11 cellular contexts compared by ENCODE assay signal in the genomic region with DNA sequence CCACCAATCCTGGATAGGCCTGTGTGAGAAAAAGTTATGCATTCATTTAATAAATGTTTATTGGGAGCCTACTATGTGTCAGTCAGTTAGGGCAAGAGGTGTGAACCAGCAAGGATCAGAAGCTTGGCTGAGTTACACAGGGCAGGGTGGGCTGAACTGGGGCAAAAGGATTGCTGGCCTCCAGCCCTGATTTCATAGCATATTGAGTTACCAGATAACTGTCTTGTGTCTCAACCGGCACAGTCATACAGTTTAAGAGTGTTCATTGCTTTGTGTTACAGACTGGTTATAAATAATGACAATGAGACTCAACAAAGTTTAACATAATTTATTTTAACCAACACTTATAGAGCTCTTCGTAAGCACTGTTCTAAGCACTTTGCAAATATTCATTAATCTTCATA.
DNase-seq lines count a peak whose midpoint lies in the region; ATAC-seq and TF ChIP-seq lines count a peak whose summit lies in the region.
"Had no signal": no experiment of that assay in that cellular context is flagged by ENCODE, and none has a peak within 500 bp of the region (broad histone marks: within the 10 kb centered on the region; RNA-seq: fewer than 3 reads in every experiment).

No MANE protein-coding gene starts in this region.

- H3K4me2 ChIP-seq in OCI-LY1 (ENCODE audit: low read length) (no peak overlapping the region), osteoblast (ENCODE audit: insufficient read depth, low read length) (peak overlapping the region; percentile 58)

- DNase-seq in ELR (ENCODE audit: low read depth) (peak; percentile 91), epithelial cell of proximal tubule (ENCODE audit: low read depth) (peak; percentile 49), osteoblast (ENCODE audit: insufficient read length, low spot score, missing footprints) (peak; percentile 86), SJCRH30 (no peak), Peyer's patch (no peak)
- DNase-seq: anterior cingulate cortex had no signal

- H3K9me3 ChIP-seq in OCI-LY1 (ENCODE audit: low read length) (no peaks in the 10 kb centered on the region), osteoblast (ENCODE audit: low read depth, low read length) (no peaks in the 10 kb centered on the region), SJCRH30 (replicated peaks) (no peaks in the 10 kb centered on the region), Peyer's patch (no peaks in the 10 kb centered on the region)

- peaks cover 8% of the 10 kb centered on the region; the same call in 1 of the 2 replicates for H3F3A ChIP-seq in OCI-LY1 (ENCODE audit: insufficient read depth, low read length)

- H3K27ac ChIP-seq in OCI-LY1 (ENCODE audit: low read depth, low read length, poor library complexity, severe bottlenecking) (peak overlapping the region; percentile 100), osteoblast (ENCODE audit: low read depth, low read length) (peak overlapping the region; percentile 91), SJCRH30 (no peak overlapping the region), Peyer's patch (no peak overlapping the region)
- H3K27ac ChIP-seq: HL-60, SK-N-MC had no signal

- H2AFZ ChIP-seq in OCI-LY1 (ENCODE audit: low read length) (no peak overlapping the region), osteoblast (ENCODE audit: low read length) (no peak overlapping the region)

- no peak for ATAC-seq in GM19035 (IDR thresholded peaks at IDR 0.05; ENCODE audit: unreplicated experiment)
- ATAC-seq in HG03520 (IDR thresholded peaks at IDR 0.05; ENCODE audit: unreplicated experiment): no peak

- peak overlapping the region; percentile 58; the same call in 1 of the 2 replicates for H3K9ac ChIP-seq in OCI-LY1 (ENCODE audit: low read length)

- no peak for TF ChIP-seq CTCF in OCI-LY1 (IDR thresholded peaks at IDR 0.05; ENCODE audit: low read length)
- TF ChIP-seq CTCF in epithelial cell of proximal tubule (conservative IDR thresholded peaks at IDR 0.05; ENCODE audit: low read depth, low read length): no peak
- no peak for TF ChIP-seq CTCF in osteoblast (IDR thresholded peaks at IDR 0.05; ENCODE audit: extremely low read depth, low read depth, low read length)
- TF ChIP-seq CTCF in Peyer's patch (IDR thresholded peaks at IDR 0.05): no peak

- no peaks in the 10 kb centered on the region for H3K9me2 ChIP-seq in OCI-LY1 (ENCODE audit: low read depth, low read length)

- TF ChIP-seq POLR2A in Peyer's patch (IDR thresholded peaks at IDR 0.05): no peak

- H3K36me3 ChIP-seq in OCI-LY1 (ENCODE audit: insufficient read depth, low read length) (no peaks in the 10 kb centered on the region), osteoblast (ENCODE audit: insufficient read depth, low read length) (no peaks in the 10 kb centered on the region), SJCRH30 (no peaks in the 10 kb centered on the region), Peyer's patch (no peaks in the 10 kb centered on the region)

- H3K4me1 ChIP-seq in OCI-LY1 (ENCODE audit: insufficient read depth, low read length, severe bottlenecking) (peaks cover 94% of the 10 kb centered on the region), osteoblast (ENCODE audit: insufficient read depth, low read length) (peaks cover 51% of the 10 kb centered on the region), SJCRH30 (peaks cover 20% of the 10 kb centered on the region), Peyer's patch (peaks cover 0 to 6% (median 2%) of the 10 kb centered on the region in 4 donors)

- H3K4me3 ChIP-seq in OCI-LY1 (ENCODE audit: low read depth, low read length, poor library complexity, severe bottlenecking) (no peak overlapping the region), epithelial cell of proximal tubule (ENCODE audit: low read depth, low read length) (no peak overlapping the region), osteoblast (ENCODE audit: insufficient read depth, low read length) (no peak overlapping the region), SJCRH30 (no peak overlapping the region), Peyer's patch (no peak overlapping the region)
- H3K4me3 ChIP-seq: SK-N-MC had no signal

- H4K20me1 ChIP-seq in OCI-LY1 (ENCODE audit: insufficient read depth, low read length): no peaks in the 10 kb centered on the region
- H4K20me1 ChIP-seq in osteoblast (ENCODE audit: insufficient read depth, low read length): no peaks in the 10 kb centered on the region

- H3K79me2 ChIP-seq in OCI-LY1 (ENCODE audit: insufficient read depth, low read length): no peaks in the 10 kb centered on the region
- no peaks in the 10 kb centered on the region for H3K79me2 ChIP-seq in osteoblast (ENCODE audit: insufficient read depth, low read length)

- H3K27me3 ChIP-seq in OCI-LY1 (ENCODE audit: insufficient read depth, low read length) (no peaks in the 10 kb centered on the region), osteoblast (ENCODE audit: insufficient read depth, low read length) (no peaks in the 10 kb centered on the region), SJCRH30 (no peaks in the 10 kb centered on the region), Peyer's patch (no peaks in the 10 kb centered on the region)

Comparison
In these comparisons a context has a peak if more than half of its experiments do, and no peak if none do; other contexts are left out.
1. DNase-seq: peak in ELR (single experiment), epithelial cell of proximal tubule (single experiment) and osteoblast (single experiment); none in SJCRH30 (0 of 2) and Peyer's patch (0 of 3).
2. H3K27ac ChIP-seq: peak in OCI-LY1 (single experiment) and osteoblast (single experiment); none in SJCRH30 (single experiment) and Peyer's patch (0 of 4).